In the genomic region with DNA sequence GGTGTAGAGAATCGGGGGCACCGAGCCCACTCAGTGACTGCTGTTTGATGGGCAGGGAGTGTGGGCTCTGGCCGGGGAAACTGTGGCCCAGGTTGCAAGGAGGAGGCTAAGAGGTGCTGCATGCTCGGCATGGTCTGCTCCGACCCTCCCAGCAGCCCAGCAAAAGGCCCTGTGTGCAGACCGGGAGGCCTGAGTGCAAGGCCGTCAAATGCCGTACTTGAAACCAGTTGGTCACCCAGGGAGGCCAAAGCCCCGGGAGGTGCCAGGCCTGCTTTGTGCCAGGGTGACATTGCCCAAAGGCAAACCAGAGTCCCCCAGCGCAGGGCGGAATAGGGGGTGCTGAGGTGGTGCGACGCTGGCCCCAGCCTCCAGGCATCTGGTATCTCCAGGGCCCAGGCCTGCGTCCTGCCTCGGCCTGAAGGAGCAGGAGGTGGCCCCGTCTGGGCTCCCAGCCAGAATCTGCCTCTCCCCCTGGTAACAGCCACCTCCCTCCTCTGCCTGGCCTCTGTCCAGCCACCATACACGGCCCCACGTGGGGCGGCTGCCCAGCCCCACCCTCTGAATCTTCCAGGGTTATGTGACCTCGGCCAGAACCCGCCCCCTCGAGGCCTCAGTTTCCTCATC, we compare ENCODE assay signal across 9 cellular contexts. TPM values are rescaled to one million over a fixed set of nuclear protein-coding genes. Genes with fewer than 3 reads are reported as not detected.
DNase-seq lines count a peak whose midpoint lies in the region; ATAC-seq and TF ChIP-seq lines count a peak whose summit lies in the region.
"Had no signal": no experiment of that assay in that cellular context is flagged by ENCODE, and none has a peak within 500 bp of the region (broad histone marks: within the 10 kb centered on the region; RNA-seq: fewer than 3 reads in every experiment).

No MANE protein-coding gene starts in this region.

- peaks cover 20 to 30% of the 10 kb centered on the region in 2 donors for H3K4me1 ChIP-seq in breast epithelium
- peaks cover 77% of the 10 kb centered on the region for H3K4me1 ChIP-seq in suprapubic skin

- no peaks in the 10 kb centered on the region for H3K9me3 ChIP-seq in breast epithelium
- H3K9me3 ChIP-seq in suprapubic skin, result no peaks in the 10 kb centered on the region

- no peak overlapping the region for H3K27ac Mint-ChIP-seq in activated CD4-positive, alpha-beta memory T cell treated with anti-CD3 and anti-CD28 coated beads for 36 hours
- H3K27ac Mint-ChIP-seq: dendritic cell treated with granulocyte-macrophage colony-stimulating factor and Interleukin-4, amounts not matched to agents 40 ng/mL and 50 ng/mL, for 4 days had no signal

- no peak for TF ChIP-seq EP300 in suprapubic skin (IDR thresholded peaks at IDR 0.05)

- POLR2A ChIA-PET in activated CD4-positive, alpha-beta memory T cell treated with anti-CD3 and anti-CD28 coated beads for 36 hours (lab: Charles Lee), result no interaction called here

- no peaks in the 10 kb centered on the region for H3K9me3 Mint-ChIP-seq in activated CD4-positive, alpha-beta memory T cell treated with anti-CD3 and anti-CD28 coated beads for 36 hours
- H3K9me3 Mint-ChIP-seq: dendritic cell treated with granulocyte-macrophage colony-stimulating factor and Interleukin-4, amounts not matched to agents 40 ng/mL and 50 ng/mL, for 4 days had no signal

- CTCF ChIA-PET in activated CD4-positive, alpha-beta memory T cell treated with anti-CD3 and anti-CD28 coated beads for 36 hours (lab: Charles Lee), result no interaction called here

- no peak for TF ChIP-seq CTCF in breast epithelium (IDR thresholded peaks at IDR 0.05)
- no peak for TF ChIP-seq CTCF in suprapubic skin (IDR thresholded peaks at IDR 0.05)

- H3K36me3 ChIP-seq in breast epithelium, result no peaks in the 10 kb centered on the region
- H3K36me3 ChIP-seq in suprapubic skin, result peaks cover 2% of the 10 kb centered on the region

- intact Hi-C loops in breast epithelium (cut with DNase I; ENCODE audit: low total_unique reads), result no loop called here
- intact Hi-C loops in activated CD4-positive, alpha-beta memory T cell treated with anti-CD3 and anti-CD28 coated beads for 36 hours (cut with micrococcal nuclease), result no loop called here

- TF ChIP-seq POLR2A in breast epithelium (IDR thresholded peaks at IDR 0.05), result no peak
- TF ChIP-seq POLR2A in suprapubic skin (IDR thresholded peaks at IDR 0.05), result no peak

- no peaks in the 10 kb centered on the region for H3K36me3 Mint-ChIP-seq in activated CD4-positive, alpha-beta memory T cell treated with anti-CD3 and anti-CD28 coated beads for 36 hours

- WGBS in suprapubic skin, result 21% methylated on average over 11 of the region's 22 CpGs

- H3K27me3 ChIP-seq in breast epithelium (no peaks in the 10 kb centered on the region), layer of hippocampus (ENCODE audit: control insufficient read depth, insufficient read depth, low read length) (no peaks in the 10 kb centered on the region), suprapubic skin (no peaks in the 10 kb centered on the region)

- ATAC-seq in GM18868 (IDR thresholded peaks at IDR 0.05; ENCODE audit: unreplicated experiment), result no peak
- ATAC-seq in GM18867 (IDR thresholded peaks at IDR 0.05; ENCODE audit: unreplicated experiment), result no peak

- H3K27ac ChIP-seq in breast epithelium (peak overlapping the region; percentile 71 to 74), layer of hippocampus (ENCODE audit: low read depth, low read length) (peak overlapping the region; percentile 91), suprapubic skin (peak overlapping the region; percentile 54)

- no peaks in the 10 kb centered on the region for H3K27me3 Mint-ChIP-seq in activated CD4-positive, alpha-beta memory T cell treated with anti-CD3 and anti-CD28 coated beads for 36 hours
- H3K27me3 Mint-ChIP-seq: dendritic cell treated with granulocyte-macrophage colony-stimulating factor and Interleukin-4, amounts not matched to agents 40 ng/mL and 50 ng/mL, for 4 days had no signal

- DNase-seq in D341Med (ENCODE audit: low spot score) (peak; percentile 79), NCI-H2107 treated with DMSO at 0.1 percent for 48 hours (lab: John Stamatoyannopoulos, UW; ENCODE audit: unreplicated experiment) (peak; percentile 61), breast epithelium (ENCODE audit: low spot score in 2 of 2) (peak; percentile 74 to 87), suprapubic skin (ENCODE audit: low spot score in 2 of 2) (peak in 1 of 2 donors; percentile 87)
- no peak for DNase-seq in activated CD4-positive, alpha-beta memory T cell treated with anti-CD3 and anti-CD28 coated beads for 36 hours

- H3K4me1 Mint-ChIP-seq in activated CD4-positive, alpha-beta memory T cell treated with anti-CD3 and anti-CD28 coated beads for 36 hours (ENCODE audit: low read depth), result peaks cover 16% of the 10 kb centered on the region

- H3K4me3 ChIP-seq in breast epithelium, result no peak overlapping the region
- H3K4me3 ChIP-seq in suprapubic skin, result no peak overlapping the region

- H3K4me3 Mint-ChIP-seq in activated CD4-positive, alpha-beta memory T cell treated with anti-CD3 and anti-CD28 coated beads for 36 hours, result no peak overlapping the region
- H3K4me3 Mint-ChIP-seq: dendritic cell treated with granulocyte-macrophage colony-stimulating factor and Interleukin-4, amounts not matched to agents 40 ng/mL and 50 ng/mL, for 4 days had no signal

RNA-seq across cellular contexts. Expression of gene PIK3R2, which starts 4.0 kb away (rescaled TPM):
- total RNA-seq in breast epithelium, result 10 to 100 TPM in 1 of 3 donors, 1 to 10 TPM in 2; 8.6 to 12.1 (median 8.8) TPM
- total RNA-seq in suprapubic skin, result 10 to 100 TPM; 14.1 to 25.9 (median 19.5) TPM
- 10 to 100 TPM; 14.9 to 19.1 TPM for total RNA-seq in activated CD4-positive, alpha-beta memory T cell treated with anti-CD3 and anti-CD28 coated beads for 36 hours

RNA-seq across cellular contexts. Expression of gene IFI30, which starts 16.7 kb away (rescaled TPM):
- total RNA-seq in breast epithelium (100 to 1,000 TPM in 1 of 3 donors, 10 to 100 TPM in 2; 50.1 to 103 (median 91.6) TPM), suprapubic skin (10 to 100 TPM; 13.4 to 37.2 (median 35.1) TPM)
- total RNA-seq in activated CD4-positive, alpha-beta memory T cell treated with anti-CD3 and anti-CD28 coated beads for 36 hours, result 10 to 100 TPM; 23.7 to 26.9 TPM

RNA-seq across cellular contexts. Expression of gene MPV17L2, which starts 36.1 kb away (rescaled TPM):
- total RNA-seq in breast epithelium (10 to 100 TPM; 24.3 to 41.3 (median 37.1) TPM), suprapubic skin (10 to 100 TPM in 3 of 4 donors, 1 to 10 TPM in 1; 4.8 to 27.2 (median 14.7) TPM)
- total RNA-seq in activated CD4-positive, alpha-beta memory T cell treated with anti-CD3 and anti-CD28 coated beads for 36 hours, result 1 to 10 TPM; 6.4 to 7.3 TPM

RNA-seq across cellular contexts. Expression of gene RAB3A, which starts 46.9 kb away (rescaled TPM):
- 1 to 10 TPM in 2 of 3 donors, under 1 TPM in 1; 0.66 to 1.2 (median 1.1) TPM for total RNA-seq in breast epithelium
- total RNA-seq in suprapubic skin, result 1 to 10 TPM; 1.9 to 5.3 (median 1.9) TPM
- total RNA-seq in activated CD4-positive, alpha-beta memory T cell treated with anti-CD3 and anti-CD28 coated beads for 36 hours, result 1 to 10 TPM; 3.9 to 4.3 TPM

RNA-seq across cellular contexts. Expression of gene MAST3, which starts 59.4 kb away (rescaled TPM):
- total RNA-seq in breast epithelium (1 to 10 TPM; 5.6 to 8.5 (median 6.2) TPM), suprapubic skin (10 to 100 TPM; 13.4 to 29.7 (median 20.0) TPM)
- total RNA-seq in activated CD4-positive, alpha-beta memory T cell treated with anti-CD3 and anti-CD28 coated beads for 36 hours, result 10 to 100 TPM; 22.5 to 23.8 TPM
